15 cellular contexts compared by ENCODE assay signal in the genomic region with DNA sequence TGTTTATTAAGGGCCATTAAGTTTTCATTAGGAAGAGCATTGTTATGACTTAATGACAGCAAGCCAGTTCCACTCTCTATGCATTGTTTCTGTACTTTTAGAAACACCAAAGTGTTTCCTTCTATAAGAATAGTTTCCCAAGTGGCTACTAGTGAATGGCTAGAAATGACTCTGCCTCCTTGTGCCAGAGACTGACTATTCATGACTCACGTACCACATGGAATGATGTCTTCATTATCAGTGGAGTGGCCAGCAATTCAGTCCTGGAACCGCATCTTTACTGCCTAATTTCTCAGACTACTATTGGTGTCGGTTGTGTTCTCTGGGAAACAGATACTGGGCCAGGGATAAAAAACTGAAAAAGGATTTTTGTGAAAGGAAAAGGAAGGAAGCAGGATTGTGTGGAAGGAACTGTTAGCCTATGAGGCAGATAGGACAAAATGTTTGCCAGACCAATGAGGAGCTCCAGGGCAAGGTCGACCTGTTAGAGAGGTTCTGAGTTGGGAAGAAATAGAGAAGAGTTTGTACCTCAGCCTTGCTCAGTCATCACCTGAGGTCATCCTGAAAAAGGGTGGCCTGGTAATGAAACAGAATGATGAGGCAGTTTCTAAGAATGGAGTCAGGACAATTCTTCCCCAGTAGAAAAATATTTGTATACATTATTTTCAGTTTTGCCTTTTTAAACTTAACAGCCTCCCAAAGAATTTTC.
A peak's percentile ranks its signal among the peaks of the same experiment; 100 is the strongest.
DNase-seq lines count a peak whose midpoint lies in the region; TF ChIP-seq lines count a peak whose summit lies in the region.
"Had no signal": no experiment of that assay in that cellular context is flagged by ENCODE, and none has a peak within 500 bp of the region (broad histone marks: within the 10 kb centered on the region; RNA-seq: fewer than 3 reads in every experiment).

No MANE protein-coding gene starts in this region.

- intact Hi-C loops in posterior vena cava (cut with DNase I), result no loop called here

- no peaks in the 10 kb centered on the region for H3K27me3 ChIP-seq in ACC112 (ENCODE audit: insufficient read depth, low read length)

- H3K79me2 ChIP-seq in ACC112 (ENCODE audit: control insufficient read depth, insufficient read depth, low read length, unreplicated experiment), result no peaks in the 10 kb centered on the region

- DNase-seq in HCEC 1CT (peak; percentile 82), amniotic stem cell (lab: John Stamatoyannopoulos, UW) (peak; percentile 39), glomerular endothelial cell (ENCODE audit: extremely low read depth, low read depth, low spot score) (peak; percentile 14), posterior vena cava (ENCODE audit: low spot score) (no peak), NOMO-1 treated with DMSO at 0.1 percent for 48 hours (lab: John Stamatoyannopoulos, UW; ENCODE audit: unreplicated experiment) (no peak), GM13976 (ENCODE audit: low spot score) (no peak), SKM-1 treated with dmso at 0.1 percent for 144 hours (lab: John Stamatoyannopoulos, UW; ENCODE audit: unreplicated experiment) (no peak)
- DNase-seq: activated CD4-positive, CD25-positive, alpha-beta regulatory T cell; activated T-cell treated with anti-CD3 and anti-CD28 coated beads, Interleukin-2, amount 50 U/mL, for 72 hours; head of caudate nucleus; Kasumi-1; NCI-H446 treated with DMSO at 0.1 percent for 48 hours; posterior cingulate gyrus; SHP77 had no signal

- in situ Hi-C loops in GM13976 (cut with MboI; ENCODE audit: low sequenced_read_pairs, unreplicated experiment), result no loop called here

- H3K27ac ChIP-seq in ACC112 (ENCODE audit: low read depth, low read length), result peak overlapping the region; percentile 83

- no peak for TF ChIP-seq CTCF in GM13976 (IDR thresholded peaks at IDR 0.05; ENCODE audit: borderline replicate concordance, control extremely low read depth, extremely low read depth, insufficient read depth, missing control alignments)

- H2AFZ ChIP-seq in ACC112 (ENCODE audit: low read length, unreplicated experiment), result peak overlapping the region; percentile 45

- H3K4me3 ChIP-seq in ACC112 (ENCODE audit: low read depth, low read length), result 0 out of 2 replicates have a peak overlapping the region, but pooled peaks have one; percentile 12

- no peaks in the 10 kb centered on the region for H3K36me3 ChIP-seq in ACC112 (ENCODE audit: insufficient read depth, low read length)

- peaks cover 35% of the 10 kb centered on the region for H3K4me1 ChIP-seq in ACC112 (ENCODE audit: control insufficient read depth, insufficient read depth, low read length, unreplicated experiment)

Comparison
In these comparisons a context has a peak if more than half of its experiments do, and no peak if none do; other contexts are left out.
1. DNase-seq: peak in HCEC 1CT (single experiment), amniotic stem cell (single experiment) and glomerular endothelial cell (single experiment); none in posterior vena cava (single experiment), NOMO-1 treated with DMSO at 0.1 percent for 48 hours (single experiment), GM13976 (single experiment) and SKM-1 treated with dmso at 0.1 percent for 144 hours (single experiment).